ENCODE assay signal across 17 cellular contexts in the genomic region with DNA sequence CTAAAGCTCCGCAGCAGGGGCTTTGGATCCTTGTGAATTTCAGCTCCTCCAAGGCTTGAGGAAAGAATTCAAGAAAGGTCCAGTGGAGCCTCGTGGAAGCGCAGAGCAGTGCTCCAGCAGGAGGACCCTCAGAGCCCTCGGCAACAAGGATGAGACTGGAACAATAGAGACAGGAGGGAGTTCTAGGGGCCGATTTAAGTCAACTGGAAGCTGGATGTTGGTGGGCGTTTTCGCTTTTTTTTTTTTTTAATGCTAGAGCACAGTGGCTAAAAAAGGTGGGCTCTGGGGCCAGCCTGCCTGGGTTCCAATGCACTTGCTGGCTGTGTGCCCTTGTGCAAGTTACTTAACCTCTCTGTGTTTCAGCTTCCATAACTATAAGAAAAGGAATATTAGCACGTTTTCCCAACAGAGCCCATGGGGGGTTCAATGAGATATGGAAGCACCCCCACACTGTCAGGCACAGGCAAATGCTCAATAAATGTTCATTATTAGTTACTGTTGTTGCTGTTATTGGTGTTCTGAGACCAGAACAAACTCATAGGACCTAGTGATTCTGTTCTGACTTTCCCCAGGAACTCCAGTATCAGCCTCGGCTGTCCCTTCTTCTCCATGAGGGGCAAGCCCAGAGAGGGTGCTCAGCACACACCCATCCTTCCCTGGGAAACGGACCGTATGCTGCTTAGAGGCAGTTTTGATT. TPM values are rescaled to one million over a fixed set of nuclear protein-coding genes. Genes with fewer than 3 reads are reported as not detected.
DNase-seq lines count a peak whose midpoint lies in the region; ATAC-seq lines count a peak whose summit lies in the region.
"Had no signal": no experiment of that assay in that cellular context is flagged by ENCODE, and none has a peak within 500 bp of the region (broad histone marks: within the 10 kb centered on the region; RNA-seq: fewer than 3 reads in every experiment).

No MANE protein-coding gene starts in this region.

- H3K4me1 Mint-ChIP-seq in activated naive CD8-positive, alpha-beta T cell (ENCODE audit: low read depth), result peaks cover 46% of the 10 kb centered on the region
- H3K4me1 Mint-ChIP-seq in activated naive CD8-positive, alpha-beta T cell treated with anti-CD3 and anti-CD28 coated beads for 36 hours, result peaks cover 42% of the 10 kb centered on the region
- peaks cover 20% of the 10 kb centered on the region for H3K4me1 Mint-ChIP-seq in memory B cell
- H3K4me1 Mint-ChIP-seq in stimulated activated naive B cell treated with anti-CD40 and anti-IgM and Interleukin-4, amounts not matched to agents 10 μg/mL and 1 μg/mL and 100 μg/mL, for 72 hours, result peaks cover 43 to 63% of the 10 kb centered on the region in 2 donors

- no peak for DNase-seq in activated naive CD8-positive, alpha-beta T cell treated with anti-CD3 and anti-CD28 coated beads for 36 hours
- DNase-seq in SK-N-MC (ENCODE audit: low read depth, low spot score), result no peak
- no peak for DNase-seq in memory B cell (ENCODE audit: low spot score in 2 of 2)
- DNase-seq in stimulated activated naive B cell treated with anti-CD40 and anti-IgM and Interleukin-4, amounts not matched to agents 10 μg/mL and 1 μg/mL and 100 μg/mL, for 72 hours, result no peak
- DNase-seq in DMS 273 (lab: John Stamatoyannopoulos, UW; ENCODE audit: unreplicated experiment), result no peak
- DNase-seq: activated CD4-positive, CD25-positive, alpha-beta regulatory T cell treated with anti-CD3 and anti-CD28 coated beads, Interleukin-2, amount 50 U/mL, for 72 hours; activated effector memory CD4-positive, alpha-beta T cell treated with Interleukin-2 at 50 U/mL for 16 hours; amygdala; CD8-positive, alpha-beta T cell; DND-41; foreskin keratinocyte; NCI-H2171 treated with DMSO at 0.1 percent for 48 hours; NCI-H748 treated with DMSO at 0.1 percent for 48 hours had no signal

- no peak overlapping the region for H3K9ac ChIP-seq in SK-N-MC (ENCODE audit: insufficient read length)

- no peaks in the 10 kb centered on the region for H3K9me3 ChIP-seq in SK-N-MC (ENCODE audit: low read depth, low read length)
- H3K9me3 ChIP-seq: suprapubic skin had no signal

- H3K36me3 ChIP-seq in SK-N-MC (ENCODE audit: insufficient read depth, low read length), result no peaks in the 10 kb centered on the region
- H3K36me3 ChIP-seq: suprapubic skin had no signal

- ATAC-seq in memory B cell (ENCODE audit: low read depth) (no peak), GM19023 (IDR thresholded peaks at IDR 0.05; ENCODE audit: unreplicated experiment) (no peak), GM21717 (IDR thresholded peaks at IDR 0.05; ENCODE audit: unreplicated experiment) (no peak)
- ATAC-seq in stimulated activated naive B cell treated with anti-CD40 and anti-IgM and Interleukin-4, amounts not matched to agents 10 μg/mL and 1 μg/mL and 100 μg/mL, for 72 hours (replicated peaks), result no peak
- ATAC-seq: CD8-positive, alpha-beta T cell; foreskin keratinocyte had no signal

- peak overlapping the region; percentile 49 for H3K4me3 Mint-ChIP-seq in activated naive CD8-positive, alpha-beta T cell
- no peak overlapping the region for H3K4me3 Mint-ChIP-seq in activated naive CD8-positive, alpha-beta T cell treated with anti-CD3 and anti-CD28 coated beads for 36 hours
- H3K4me3 Mint-ChIP-seq in memory B cell, result no peak overlapping the region
- H3K4me3 Mint-ChIP-seq in stimulated activated naive B cell treated with anti-CD40 and anti-IgM and Interleukin-4, amounts not matched to agents 10 μg/mL and 1 μg/mL and 100 μg/mL, for 72 hours, result peak overlapping the region; percentile 57 to 59
- H3K4me3 Mint-ChIP-seq: CD8-positive, alpha-beta T cell had no signal

- no peaks in the 10 kb centered on the region for H3K36me3 Mint-ChIP-seq in activated naive CD8-positive, alpha-beta T cell
- H3K36me3 Mint-ChIP-seq in activated naive CD8-positive, alpha-beta T cell treated with anti-CD3 and anti-CD28 coated beads for 36 hours, result peaks cover 4% of the 10 kb centered on the region
- peaks cover 7% of the 10 kb centered on the region for H3K36me3 Mint-ChIP-seq in memory B cell
- H3K36me3 Mint-ChIP-seq in stimulated activated naive B cell treated with anti-CD40 and anti-IgM and Interleukin-4, amounts not matched to agents 10 μg/mL and 1 μg/mL and 100 μg/mL, for 72 hours, result peaks cover 13 to 22% of the 10 kb centered on the region in 2 donors
- H3K36me3 Mint-ChIP-seq: CD8-positive, alpha-beta T cell had no signal

- H3K9me3 Mint-ChIP-seq in activated naive CD8-positive, alpha-beta T cell (ENCODE audit: low read depth), result no peaks in the 10 kb centered on the region
- H3K9me3 Mint-ChIP-seq in activated naive CD8-positive, alpha-beta T cell treated with anti-CD3 and anti-CD28 coated beads for 36 hours, result no peaks in the 10 kb centered on the region
- peaks cover 5% of the 10 kb centered on the region for H3K9me3 Mint-ChIP-seq in memory B cell
- peaks cover 0 to 20% of the 10 kb centered on the region in 2 donors for H3K9me3 Mint-ChIP-seq in stimulated activated naive B cell treated with anti-CD40 and anti-IgM and Interleukin-4, amounts not matched to agents 10 μg/mL and 1 μg/mL and 100 μg/mL, for 72 hours
- H3K9me3 Mint-ChIP-seq: CD8-positive, alpha-beta T cell had no signal

- peaks cover 34% of the 10 kb centered on the region for H3K27me3 Mint-ChIP-seq in activated naive CD8-positive, alpha-beta T cell
- peaks cover 82% of the 10 kb centered on the region for H3K27me3 Mint-ChIP-seq in activated naive CD8-positive, alpha-beta T cell treated with anti-CD3 and anti-CD28 coated beads for 36 hours
- peaks cover 37% of the 10 kb centered on the region for H3K27me3 Mint-ChIP-seq in memory B cell
- H3K27me3 Mint-ChIP-seq in stimulated activated naive B cell treated with anti-CD40 and anti-IgM and Interleukin-4, amounts not matched to agents 10 μg/mL and 1 μg/mL and 100 μg/mL, for 72 hours, result peaks cover 57 to 78% of the 10 kb centered on the region in 2 donors

- no peak overlapping the region for H3K4me3 ChIP-seq in SK-N-MC

- no peak overlapping the region for H3K27ac Mint-ChIP-seq in activated naive CD8-positive, alpha-beta T cell
- no peak overlapping the region for H3K27ac Mint-ChIP-seq in activated naive CD8-positive, alpha-beta T cell treated with anti-CD3 and anti-CD28 coated beads for 36 hours
- H3K27ac Mint-ChIP-seq in memory B cell, result peak overlapping the region; percentile 80
- peak overlapping the region; percentile 88 for H3K27ac Mint-ChIP-seq in stimulated activated naive B cell treated with anti-CD40 and anti-IgM and Interleukin-4, amounts not matched to agents 10 μg/mL and 1 μg/mL and 100 μg/mL, for 72 hours
- H3K27ac Mint-ChIP-seq: CD8-positive, alpha-beta T cell had no signal

- H3K27ac ChIP-seq in SK-N-MC, result peak overlapping the region; percentile 92
- H3K27ac ChIP-seq: foreskin keratinocyte, suprapubic skin had no signal

RNA-seq across cellular contexts. Expression of a gene that starts 5.3 kb away (rescaled TPM):
- total RNA-seq in activated naive CD8-positive, alpha-beta T cell treated with anti-CD3 and anti-CD28 coated beads for 36 hours, result 1 to 10 TPM; 3.5 to 4.1 TPM

RNA-seq across cellular contexts. Expression of a gene that starts 24.2 kb away (rescaled TPM):
- 1 to 10 TPM; 5.2 to 5.4 TPM for total RNA-seq in activated naive CD8-positive, alpha-beta T cell treated with anti-CD3 and anti-CD28 coated beads for 36 hours

RNA-seq across cellular contexts. Expression of a gene that starts 37.1 kb away (rescaled TPM):
- 10 to 100 TPM; 18.2 to 18.6 TPM for total RNA-seq in activated naive CD8-positive, alpha-beta T cell treated with anti-CD3 and anti-CD28 coated beads for 36 hours

Comparison
In these comparisons a context has a peak if more than half of its experiments do, and no peak if none do; other contexts are left out.
1. H3K4me3 Mint-ChIP-seq: peak in activated naive CD8-positive, alpha-beta T cell (single experiment) and stimulated activated naive B cell treated with anti-CD40 and anti-IgM and Interleukin-4, amounts not matched to agents 10 μg/mL and 1 μg/mL and 100 μg/mL, for 72 hours (2 of 2); none in activated naive CD8-positive, alpha-beta T cell treated with anti-CD3 and anti-CD28 coated beads for 36 hours (single experiment) and memory B cell (single experiment).
2. H3K27ac Mint-ChIP-seq: peak in memory B cell (single experiment) and stimulated activated naive B cell treated with anti-CD40 and anti-IgM and Interleukin-4, amounts not matched to agents 10 μg/mL and 1 μg/mL and 100 μg/mL, for 72 hours (single experiment); none in activated naive CD8-positive, alpha-beta T cell (single experiment) and activated naive CD8-positive, alpha-beta T cell treated with anti-CD3 and anti-CD28 coated beads for 36 hours (single experiment).